In genomic region chrX:317424-318067, GRCh38 we compare ENCODE assay signal across 8 cellular contexts. TPM values are rescaled to one million over a fixed set of nuclear protein-coding genes. Genes with fewer than 3 reads are reported as not detected.
DNase-seq lines count a peak whose midpoint lies in the region; ATAC-seq and TF ChIP-seq lines count a peak whose summit lies in the region.

No MANE protein-coding gene starts in this region.

- H3K4me3 ChIP-seq in GM12864 (ENCODE audit: low read depth, low read length) (peak overlapping the region; percentile 52), spleen (peak overlapping the region; percentile 55 to 97 (median 85))

- intact Hi-C loops in spleen (cut with DNase I; ENCODE audit: low total_unique reads) = no loop called here

- peaks cover 0 to 40% (median 31%) of the 10 kb centered on the region in 6 donors for H3K36me3 ChIP-seq in spleen

- TF ChIP-seq POLR2A in spleen (IDR thresholded peaks at IDR 0.05) (no peak), erythroblast (IDR thresholded peaks at IDR 0.05; ENCODE audit: low read length) (no peak)

- H3K27ac ChIP-seq in VCaP (peak overlapping the region; percentile 96; the same call in 1 of the 2 replicates), spleen (peak overlapping the region in 7 of 8 donors; percentile 94 to 98 (median 97))

- no peak for ATAC-seq in HG03342 (IDR thresholded peaks at IDR 0.05; ENCODE audit: unreplicated experiment)

- DNase-seq in GM12864 (ENCODE audit: low read depth) (no peak), glomerular endothelial cell (ENCODE audit: extremely low read depth, low read depth, low spot score) (peak; percentile 20), spleen (no peak), OCI-M1 (lab: John Stamatoyannopoulos, UW) (no peak), erythroblast (lab: John Stamatoyannopoulos, UW) (no peak), hypothalamus (lab: John Stamatoyannopoulos, UW) (no peak)

- TF ChIP-seq CTCF in GM12864 (IDR thresholded peaks at IDR 0.05; ENCODE audit: low read depth, low read length, missing control alignments) (no peak), VCaP (conservative IDR thresholded peaks at IDR 0.05) (no peak), spleen (IDR thresholded peaks at IDR 0.05 in 8 of 11, conservative IDR thresholded peaks at IDR 0.05 in 3 of 11) (no peak)

- H3K4me1 ChIP-seq in spleen = peaks cover 11 to 38% (median 26%) of the 10 kb centered on the region in 6 donors

- no peaks in the 10 kb centered on the region for H3K9me3 ChIP-seq in spleen

- peaks cover 0 to 7% (median 0%) of the 10 kb centered on the region in 7 donors for H3K27me3 ChIP-seq in spleen (replicated peaks in 1 of 7)

- WGBS in spleen, 5 donors = 47 to 60% (median 57%) methylated on average over 17 to 28 of the region's 28 CpGs

RNA-seq across cellular contexts. Expression of gene GTPBP6, which starts 1.1 kb away (rescaled TPM):
- total RNA-seq in glomerular endothelial cell (35.7 and 48.5 TPM in 2 replicates), spleen (10 to 100 TPM; 25.4 to 50.4 (median 37.6) TPM)
- 10 to 100 TPM; 43.8 to 69.4 (median 43.9) TPM for polyA plus RNA-seq in spleen

RNA-seq across cellular contexts. Expression of gene PLCXD1, which starts 36.4 kb away (rescaled TPM):
- total RNA-seq in glomerular endothelial cell (8.4 and 10.6 TPM in 2 replicates), spleen (10 to 100 TPM; 13.0 to 35.0 (median 24.3) TPM)
- polyA plus RNA-seq in spleen = 10 to 100 TPM in 2 of 3 donors, 1 to 10 TPM in 1; 9.9 to 21.3 (median 11.5) TPM
